ENCODE assay signal across 21 cellular contexts in genomic region chr2:69615078-69615630, GRCh38. TPM values are rescaled to one million over a fixed set of nuclear protein-coding genes. Genes with fewer than 3 reads are reported as not detected.
DNase-seq lines count a peak whose midpoint lies in the region; ATAC-seq, FAIRE-seq and TF ChIP-seq lines count a peak whose summit lies in the region.
"Had no signal": no experiment of that assay in that cellular context is flagged by ENCODE, and none has a peak within 500 bp of the region (broad histone marks: within the 10 kb centered on the region; RNA-seq: fewer than 3 reads in every experiment).

No MANE protein-coding gene starts in this region.

- CTCF ChIA-PET in A549 (lab: Yijun Ruan, JAX) (interaction anchor here (1.6 to 2.7 kb wide), 3 partner anchors 13 to 55 kb away, joined by 5 to 10 read pairs (median 5); no protein-coding TSS in a partner anchor), Caco-2 (lab: Charles Lee) (interaction anchor here (0.6 kb wide), 1 partner anchor 110 kb away, joined by 3 read pairs; no protein-coding TSS in a partner anchor), T-cell (lab: Charles Lee) (interaction anchor here in 1 of 2 donors (0.5 to 1.0 kb wide), 2 partner anchors 45 to 51 kb away, joined by 3 read pairs; no protein-coding TSS in a partner anchor)

- no TSS peak for BruUV-seq in Caco-2 (replicated peaks; lab: Mats Ljungman, UMichigan)

- no peak for FAIRE-seq in A549 (lab: Jason Lieb, UNC)
- FAIRE-seq: GM12892, HTR-8/SVneo, TTC549, urothelium cell line had no signal

- H3K36me3 ChIP-seq in Caco-2 (ENCODE audit: control insufficient read depth, insufficient read depth, low read length) (no peaks in the 10 kb centered on the region), hepatocyte (replicated peaks; ENCODE audit: insufficient read depth, low read depth) (no peaks in the 10 kb centered on the region)
- H3K36me3 ChIP-seq: esophagus muscularis mucosa had no signal

- H3K4me3 ChIP-seq in A549 = no peak overlapping the region
- H3K4me3 ChIP-seq in Caco-2 (ENCODE audit: low read depth, low read length) = no peak overlapping the region
- H3K4me3 ChIP-seq in hepatocyte = no peak overlapping the region
- H3K4me3 ChIP-seq: esophagus muscularis mucosa, left ventricle myocardium inferior had no signal

- POLR2A ChIA-PET in A549 (lab: Yijun Ruan, JAX) (no interaction called here), Caco-2 (lab: Charles Lee) (no interaction called here), T-cell (lab: Charles Lee) (no interaction called here)

- no peak for TF ChIP-seq POLR2A in A549 (IDR thresholded peaks at IDR 0.05; ENCODE audit: low read length)

- no peak overlapping the region for H2AFZ ChIP-seq in hepatocyte

- H3K27ac ChIP-seq in A549 (no peak overlapping the region), hepatocyte (peak overlapping the region; percentile 10)
- H3K27ac ChIP-seq: esophagus muscularis mucosa, left ventricle myocardium inferior had no signal

- no peak for TF ChIP-seq EP300 in A549 (IDR thresholded peaks at IDR 0.05)

- intact Hi-C loops in Caco-2 (cut with micrococcal nuclease; ENCODE audit: unreplicated experiment) = loop anchor here (1.0 kb wide), 1 partner anchor 14 kb away; no protein-coding TSS in a partner anchor

- no peak for DNase-seq in A549 (ENCODE audit: low read depth in 1 of 2, low spot score in 1 of 2)
- peak; percentile 24 to 47 for DNase-seq in Caco-2
- DNase-seq in T-cell = no peak
- no peak for DNase-seq in hepatocyte (ENCODE audit: low spot score)
- DNase-seq in SK-N-DZ (ENCODE audit: low spot score) = no peak
- no peak for DNase-seq in Ammon's horn (ENCODE audit: low spot score)
- DNase-seq: activated CD4-positive, alpha-beta T cell treated with anti-CD3 and anti-CD28 coated beads, Interleukin-2, amount 10 ng/mL, durations not matched to agents 7 days and 5 days; caudate nucleus; HFFc6; left ventricle myocardium inferior; NCI-H1417 treated with DMSO at 0.1 percent for 48 hours; occipital lobe; stimulated activated CD4-positive, alpha-beta T cell treated with anti-CD3 and anti-CD28 coated beads, Interleukin-2, amount 100 ng/mL, for 24 hours had no signal

- H3K9me3 Mint-ChIP-seq in Caco-2 (ENCODE audit: unreplicated experiment) (no peaks in the 10 kb centered on the region), T-cell (peaks cover 0 to 2% (median 0%) of the 10 kb centered on the region in 3 donors)

- no peak overlapping the region for H3K27ac Mint-ChIP-seq in Caco-2 (ENCODE audit: unreplicated experiment)
- peak overlapping the region; percentile 52 to 61 for H3K27ac Mint-ChIP-seq in T-cell
- H3K27ac Mint-ChIP-seq: activated CD4-positive, alpha-beta T cell treated with anti-CD3 and anti-CD28 coated beads, Interleukin-2, amount 10 ng/mL, durations not matched to agents 7 days and 5 days had no signal

- ATAC-seq in A549 (peak in 1 of 2 experiments; percentile 40; a peak in 2 of 6 replicates), T-cell (replicated peaks in 1 of 4) (no peak), GM21825 (IDR thresholded peaks at IDR 0.05; ENCODE audit: unreplicated experiment) (no peak), HG03442 (IDR thresholded peaks at IDR 0.05; ENCODE audit: unreplicated experiment) (no peak)
- ATAC-seq: sciatic nerve had no signal

- H3K4me1 Mint-ChIP-seq in Caco-2 (ENCODE audit: low read depth, unreplicated experiment) (peaks cover 15% of the 10 kb centered on the region), T-cell (peaks cover 55 to 56% (median 56%) of the 10 kb centered on the region in 3 donors)

- H3K36me3 Mint-ChIP-seq in Caco-2 (ENCODE audit: insufficient read depth, unreplicated experiment) = no peaks in the 10 kb centered on the region
- peaks cover 44% of the 10 kb centered on the region for H3K36me3 Mint-ChIP-seq in T-cell

- WGBS in A549 (ENCODE audit: missing lambda C conversion rate) = 82% methylated on average over 7 of the region's 7 CpGs
- 84% methylated on average over 7 of the region's 7 CpGs for WGBS in hepatocyte (ENCODE audit: low lambda C conversion rate, missing lambda C conversion rate)

- H3K27me3 ChIP-seq in Caco-2 (replicated peaks; ENCODE audit: control insufficient read depth, insufficient read depth, low read length) (no peaks in the 10 kb centered on the region), hepatocyte (no peaks in the 10 kb centered on the region)
- H3K27me3 ChIP-seq: esophagus muscularis mucosa had no signal

- no peak for TF ChIP-seq RAD21 in A549 (conservative IDR thresholded peaks at IDR 0.05 in 1 of 2, IDR thresholded peaks at IDR 0.05 in 1 of 2)

- peaks cover 19% of the 10 kb centered on the region for H4K20me1 ChIP-seq in hepatocyte (ENCODE audit: insufficient read depth, poor library complexity, severe bottlenecking)

- H3K27me3 Mint-ChIP-seq in Caco-2 (ENCODE audit: insufficient read depth, unreplicated experiment) (no peaks in the 10 kb centered on the region), T-cell (no peaks in the 10 kb centered on the region)
- H3K27me3 Mint-ChIP-seq: activated CD4-positive, alpha-beta T cell treated with anti-CD3 and anti-CD28 coated beads, Interleukin-2, amount 10 ng/mL, durations not matched to agents 7 days and 5 days had no signal

- no peak overlapping the region for H3K4me2 ChIP-seq in A549
- no peak overlapping the region for H3K4me2 ChIP-seq in hepatocyte

- TF ChIP-seq CTCF in A549 (IDR thresholded peaks at IDR 0.05) = no peak
- TF ChIP-seq CTCF in Caco-2 (IDR thresholded peaks at IDR 0.05; ENCODE audit: insufficient read depth in 1 of 2, low read depth in 1 of 2, low read length in 1 of 2, severe bottlenecking in 1 of 2, unreplicated experiment in 1 of 2) = no peak
- TF ChIP-seq CTCF in hepatocyte (IDR thresholded peaks at IDR 0.05; ENCODE audit: poor library complexity) = no peak

- no peak overlapping the region for H3K4me3 Mint-ChIP-seq in Caco-2 (ENCODE audit: unreplicated experiment)
- no peak overlapping the region for H3K4me3 Mint-ChIP-seq in T-cell
- H3K4me3 Mint-ChIP-seq: activated CD4-positive, alpha-beta T cell treated with anti-CD3 and anti-CD28 coated beads, Interleukin-2, amount 10 ng/mL, durations not matched to agents 7 days and 5 days; HFFc6 had no signal

- H3K4me1 ChIP-seq in A549 (peaks cover 19% of the 10 kb centered on the region), Caco-2 (peaks cover 33% of the 10 kb centered on the region), hepatocyte (ENCODE audit: insufficient read depth) (peaks cover 5% of the 10 kb centered on the region)

- peaks cover 93% of the 10 kb centered on the region for H3K79me2 ChIP-seq in hepatocyte

- H3K9me2 ChIP-seq in hepatocyte (replicated peaks; ENCODE audit: insufficient read depth) = no peaks in the 10 kb centered on the region

- H3K9me3 ChIP-seq in A549 = peaks cover 5% of the 10 kb centered on the region; the same call in 2 of the 3 replicates
- H3K9me3 ChIP-seq in Caco-2 = peaks cover 10% of the 10 kb centered on the region
- no peaks in the 10 kb centered on the region for H3K9me3 ChIP-seq in hepatocyte (ENCODE audit: low read depth)
- H3K9me3 ChIP-seq: esophagus muscularis mucosa had no signal

TF ChIP-seq in A549, 52 proteins besides CTCF, POLR2A, EP300 and RAD21:
- TF ChIP-seq PHF8 (IDR thresholded peaks at IDR 0.05; ENCODE audit: borderline replicate concordance, low read depth) (no peak), EHMT2 (IDR thresholded peaks at IDR 0.05; ENCODE audit: low read depth) (0 out of 2 replicates have a peak, but pooled peaks have one; percentile 17)

RNA-seq across cellular contexts. Expression of gene AAK1, which starts 28.4 kb away (rescaled TPM):
- polyA plus RNA-seq in A549 (2011; rRNA removed) (25.7 and 26.9 TPM in 2 replicates), A549 (2017; fragmentation: RNase III; extraction: RNeasy Plus Mini Kit Qiagen cat#74134 plus additional on column Dnase treatment) (15.9 to 19.3 TPM (median 15.9 TPM) in 3 replicates), hepatocyte (30.8 and 44.4 TPM in 2 replicates)
- 8.6 and 12.2 TPM in 2 replicates for polyA plus RNA-seq in A549 (2012; cell fraction: cytosol; rRNA removed)
- 11.6 and 12.6 TPM in 2 replicates for polyA plus RNA-seq in A549 (2012; cell fraction: nucleus; rRNA removed)
- 29.7 and 39.7 TPM in 2 replicates for polyA minus RNA-seq in A549 (2011; rRNA and poly(A)+ RNA removed)
- total RNA-seq in Caco-2 (2022) (39.7 and 50.8 TPM in 2 replicates), T-cell (100 to 1,000 TPM; 170 to 283 (median 177) TPM), hepatocyte (23.2 and 30.1 TPM in 2 replicates)
- polyA plus RNA-seq in SK-N-DZ (2014; cell fraction: cytosol; rRNA removed) = 5.1 and 6.1 TPM in 2 replicates
- polyA plus RNA-seq in SK-N-DZ (2014; cell fraction: nucleus; rRNA removed) = 2.6 and 4.3 TPM in 2 replicates

Comparison
In these comparisons a context has a peak if more than half of its experiments do, and no peak if none do; other contexts are left out.
1. DNase-seq: peak in Caco-2 (2 of 2); none in A549 (0 of 2), T-cell (0 of 34), hepatocyte (single experiment), SK-N-DZ (single experiment) and Ammon's horn (single experiment).